10 cellular contexts compared by ENCODE assay signal in genomic region chr1:46181343-46182260, GRCh38. TPM values are rescaled to one million over a fixed set of nuclear protein-coding genes. Genes with fewer than 3 reads are reported as not detected.
A peak's percentile ranks its signal among the peaks of the same experiment; 100 is the strongest.
DNase-seq lines count a peak whose midpoint lies in the region; ATAC-seq and TF ChIP-seq lines count a peak whose summit lies in the region.
"Had no signal": no experiment of that assay in that cellular context is flagged by ENCODE, and none has a peak within 500 bp of the region (broad histone marks: within the 10 kb centered on the region; RNA-seq: fewer than 3 reads in every experiment).

No MANE protein-coding gene starts in this region.

- CTCF ChIA-PET in mammary epithelial cell (lab: Charles Lee; ENCODE audit: low non-redundant PET): interaction anchor here (0.6 to 1.8 kb wide), 5 partner anchors 18 to 146 kb away, joined by 3 to 13 read pairs (median 7); no protein-coding TSS in a partner anchor

- dilution Hi-C loops in mammary epithelial cell (cut with HindIII; ENCODE audit: low sequenced_read_pairs): loop anchor here (5.0 kb wide), 1 partner anchor 64 kb away; no protein-coding TSS in a partner anchor

- no peaks in the 10 kb centered on the region for H3K36me3 Mint-ChIP-seq in mesothelial cell of epicardium
- no peaks in the 10 kb centered on the region for H3K36me3 Mint-ChIP-seq in endodermal cell (ENCODE audit: low read depth)

- in situ Hi-C loops in mammary epithelial cell (cut with MboI; ENCODE audit: low sequenced_read_pairs in 2 of 2): loop anchor here in 1 of 2 donors (5.0 to 25.0 kb wide), 2 partner anchors 41 to 494 kb away; partner anchors contain the start of genes GPBP1L1 and TMEM69

- H3K9me3 ChIP-seq in mammary epithelial cell (replicated peaks; ENCODE audit: insufficient read depth, low read length) (no peaks in the 10 kb centered on the region), endodermal cell (ENCODE audit: control insufficient read depth, low read length) (no peaks in the 10 kb centered on the region)

- no peak overlapping the region for H2AFZ ChIP-seq in KMS-11 (ENCODE audit: low read depth)
- peak overlapping the region; percentile 66 for H2AFZ ChIP-seq in mammary epithelial cell (ENCODE audit: low read depth, low read length)

- 23% methylated on average over 9 of the region's 10 CpGs for WGBS in mammary epithelial cell (ENCODE audit: low coverage, missing lambda C conversion rate)
- WGBS in endodermal cell (ENCODE audit: insufficient coverage in 1 of 2, insufficient read length in 1 of 2), 2 experiments: 81 to 95% methylated on average over 7 to 10 of the region's 10 CpGs

- H3K27ac Mint-ChIP-seq in mesothelial cell of epicardium (peak overlapping the region; percentile 53), endodermal cell (no peak overlapping the region)

- no peak for ATAC-seq in HG03432 (IDR thresholded peaks at IDR 0.05; ENCODE audit: unreplicated experiment)

- H3K4me3 Mint-ChIP-seq in mesothelial cell of epicardium (no peak overlapping the region), endodermal cell (no peak overlapping the region)

- BruUV-seq in mammary epithelial cell (replicated peaks; lab: Mats Ljungman, UMichigan): TSS peak; percentile 18

- intact Hi-C loops in mammary epithelial cell (cut with micrococcal nuclease): loop anchor here (2.0 to 5.0 kb wide), 2 partner anchors 121 to 494 kb away; partner anchors contain the start of genes GPBP1L1, LRRC41, TMEM69 and UQCRH

- no peaks in the 10 kb centered on the region for H3K9me3 Mint-ChIP-seq in mesothelial cell of epicardium
- H3K9me3 Mint-ChIP-seq in endodermal cell: no peaks in the 10 kb centered on the region

- H3K27me3 Mint-ChIP-seq in mesothelial cell of epicardium (ENCODE audit: low read depth) (no peaks in the 10 kb centered on the region), endodermal cell (ENCODE audit: insufficient read depth) (peaks cover 10% of the 10 kb centered on the region)

- H3K4me1 ChIP-seq in KMS-11 (ENCODE audit: low read depth, poor library complexity, severe bottlenecking) (peaks cover 32% of the 10 kb centered on the region), mammary epithelial cell (ENCODE audit: insufficient read depth, low read length) (peaks cover 64% of the 10 kb centered on the region), endodermal cell (ENCODE audit: control insufficient read depth, insufficient read depth, low read length) (no peaks in the 10 kb centered on the region)

- H3K9ac ChIP-seq in KMS-11: no peak overlapping the region
- peak overlapping the region; percentile 68 for H3K9ac ChIP-seq in mammary epithelial cell (ENCODE audit: insufficient read depth, low read length)
- H3K9ac ChIP-seq in endodermal cell (ENCODE audit: extremely low read depth, low read length, poor library complexity, severe bottlenecking): no peak overlapping the region

- H3K79me2 ChIP-seq in KMS-11 (ENCODE audit: insufficient read depth, low read depth) (no peaks in the 10 kb centered on the region), mammary epithelial cell (ENCODE audit: insufficient read depth, low read length) (peaks cover 39% of the 10 kb centered on the region)

- no peak overlapping the region for H3K4me3 ChIP-seq in KMS-11 (IDR thresholded peaks at IDR 0.05; ENCODE audit: insufficient read depth, low read depth, low read length)
- H3K4me3 ChIP-seq in mammary epithelial cell (replicated peaks in 1 of 3; ENCODE audit: insufficient read depth in 1 of 3, low read depth in 2 of 3, low read length in 3 of 3): peak overlapping the region; percentile 10 to 42 (median 36)
- H3K4me3 ChIP-seq in endodermal cell (ENCODE audit: low read length): no peak overlapping the region
- H3K4me3 ChIP-seq: cardiac muscle cell had no signal

- H3K27ac ChIP-seq in C4-2B (peak overlapping the region; percentile 93), KMS-11 (no peak overlapping the region), mammary epithelial cell (ENCODE audit: insufficient read depth, low read depth, low read length) (peak overlapping the region; percentile 79), endodermal cell (ENCODE audit: low read depth, low read length) (no peak overlapping the region)
- H3K27ac ChIP-seq: cardiac muscle cell had no signal

- H4K20me1 ChIP-seq in KMS-11 (ENCODE audit: insufficient read depth) (no peaks in the 10 kb centered on the region), mammary epithelial cell (ENCODE audit: insufficient read depth, low read length) (no peaks in the 10 kb centered on the region)

- H3K36me3 ChIP-seq in KMS-11 (ENCODE audit: insufficient read depth) (no peaks in the 10 kb centered on the region), mammary epithelial cell (ENCODE audit: insufficient read depth, low read length) (peaks cover 13% of the 10 kb centered on the region), endodermal cell (ENCODE audit: control insufficient read depth, insufficient read depth, low read length) (no peaks in the 10 kb centered on the region)
- H3K36me3 ChIP-seq: cardiac muscle cell had no signal

- H3K27me3 ChIP-seq in KMS-11 (ENCODE audit: insufficient read depth, low read depth) (no peaks in the 10 kb centered on the region), mammary epithelial cell (ENCODE audit: insufficient read depth, low read length) (no peaks in the 10 kb centered on the region), endodermal cell (ENCODE audit: control insufficient read depth, insufficient read depth, low read length, poor library complexity, severe bottlenecking) (no peaks in the 10 kb centered on the region)
- H3K27me3 ChIP-seq: cardiac muscle cell had no signal

- H3K4me2 ChIP-seq in KMS-11: peak overlapping the region; percentile 43; the same call in 1 of the 2 replicates
- H3K4me2 ChIP-seq in mammary epithelial cell (ENCODE audit: insufficient read depth, low read depth, low read length): peak overlapping the region; percentile 81

- no peak for TF ChIP-seq CTCF in C4-2B (conservative IDR thresholded peaks at IDR 0.05)
- no peak for TF ChIP-seq CTCF in KMS-11 (conservative IDR thresholded peaks at IDR 0.05; ENCODE audit: low read depth, low read length)
- no peak for TF ChIP-seq CTCF in mammary epithelial cell (conservative IDR thresholded peaks at IDR 0.05 in 1 of 2, IDR thresholded peaks at IDR 0.05 in 1 of 2; ENCODE audit: extremely low read depth in 1 of 2, insufficient read depth in 1 of 2, low read depth in 1 of 2, low read length in 2 of 2)
- TF ChIP-seq CTCF in mesothelial cell of epicardium (IDR thresholded peaks at IDR 0.05; ENCODE audit: unreplicated experiment): no peak
- no peak for TF ChIP-seq CTCF in endodermal cell (conservative IDR thresholded peaks at IDR 0.05)

- H3K4me1 Mint-ChIP-seq in mesothelial cell of epicardium (peaks cover 21% of the 10 kb centered on the region), endodermal cell (peaks cover 6% of the 10 kb centered on the region)

- peak; percentile 76 for DNase-seq in mammary epithelial cell
- no peak for DNase-seq in mesothelial cell of epicardium (ENCODE audit: low spot score in 2 of 2, unreplicated experiment in 2 of 2)
- DNase-seq in activated naive CD4-positive, alpha-beta T cell (lab: John Stamatoyannopoulos, UW): no peak
- DNase-seq in endodermal cell: no peak
- no peak for DNase-seq in stimulated activated CD4-positive, alpha-beta T cell treated with anti-CD3 and anti-CD28 coated beads, Interleukin-12 subunit alpha, Interleukin-12 subunit beta, amount 100 ng/mL, for 4 hours

RNA-seq across cellular contexts. Expression of gene P3R3URF, which starts 5.3 kb away (rescaled TPM):
- total RNA-seq in mammary epithelial cell: not detected
- polyA plus RNA-seq in mammary epithelial cell: not detected
- polyA minus RNA-seq in mammary epithelial cell: not detected
- not detected in 3 replicates for total RNA-seq in mesothelial cell of epicardium
- not detected for total RNA-seq in endodermal cell
- polyA plus RNA-seq in endodermal cell (2013, experiment 1 of 2): not detected
- not detected for polyA plus RNA-seq in endodermal cell (2013, experiment 2 of 2)
- total RNA-seq: cardiac muscle cell, SK-MEL-5 had no signal
- polyA plus RNA-seq: cardiac muscle cell had no signal

RNA-seq across cellular contexts. Expression of gene TSPAN1, which starts 6.7 kb away (rescaled TPM):
- 100 to 1,000 TPM; 116 to 277 TPM for total RNA-seq in mammary epithelial cell
- polyA plus RNA-seq in mammary epithelial cell: 510 TPM
- polyA minus RNA-seq in mammary epithelial cell: 362 TPM
- total RNA-seq in mesothelial cell of epicardium: 0.51 to 0.63 TPM (median 0.52 TPM) in 3 replicates
- total RNA-seq in endodermal cell: not detected
- not detected for polyA plus RNA-seq in endodermal cell (2013, experiment 1 of 2)
- not detected for polyA plus RNA-seq in endodermal cell (2013, experiment 2 of 2)
- total RNA-seq: cardiac muscle cell, SK-MEL-5 had no signal
- polyA plus RNA-seq: cardiac muscle cell had no signal

RNA-seq across cellular contexts. Expression of gene POMGNT1, which starts 16.6 kb away (rescaled TPM):
- 100 to 1,000 TPM in 1 of 2 donors, 10 to 100 TPM in 1; 92.5 to 144 TPM for total RNA-seq in mammary epithelial cell
- polyA plus RNA-seq in mammary epithelial cell: 73.1 TPM
- 55.2 TPM for polyA minus RNA-seq in mammary epithelial cell
- 87.1 to 95.6 TPM (median 91.6 TPM) in 3 replicates for total RNA-seq in mesothelial cell of epicardium
- 100 to 1,000 TPM; 101 TPM for total RNA-seq in endodermal cell
- polyA plus RNA-seq in endodermal cell (2013, experiment 1 of 2): 87.1 TPM
- polyA plus RNA-seq in endodermal cell (2013, experiment 2 of 2): 75.8 TPM

RNA-seq across cellular contexts. Expression of gene LURAP1, which starts 21.5 kb away (rescaled TPM):
- total RNA-seq in mammary epithelial cell: 10 to 100 TPM in 1 of 2 donors, 1 to 10 TPM in 1; 8.8 to 13.8 TPM
- polyA plus RNA-seq in mammary epithelial cell: 5.4 TPM
- 12.4 TPM for polyA minus RNA-seq in mammary epithelial cell
- 2.1 to 2.8 TPM (median 2.6 TPM) in 3 replicates for total RNA-seq in mesothelial cell of epicardium
- 1 to 10 TPM; 3.5 to 6.0 TPM for total RNA-seq in endodermal cell
- 1.6 TPM for polyA plus RNA-seq in endodermal cell (2013, experiment 1 of 2)
- 1.1 TPM for polyA plus RNA-seq in endodermal cell (2013, experiment 2 of 2)

RNA-seq across cellular contexts. Expression of gene PIK3R3, which starts 49.2 kb away (rescaled TPM):
- total RNA-seq in mammary epithelial cell (10 to 100 TPM; 12.8 to 13.8 TPM), mesothelial cell of epicardium (36.2 to 41.3 TPM (median 39.0 TPM) in 3 replicates), endodermal cell (10 to 100 TPM; 18.4 to 19.0 TPM)
- 7.3 TPM for polyA plus RNA-seq in mammary epithelial cell
- 15.3 TPM for polyA minus RNA-seq in mammary epithelial cell
- polyA plus RNA-seq in endodermal cell (2013, experiment 1 of 2): 31.1 TPM
- polyA plus RNA-seq in endodermal cell (2013, experiment 2 of 2): 30.2 TPM

Comparison
In these comparisons a context has a peak if more than half of its experiments do, and no peak if none do; other contexts are left out.
1. H3K27ac ChIP-seq: peak in C4-2B (single experiment) and mammary epithelial cell (single experiment); none in KMS-11 (single experiment) and endodermal cell (single experiment).
2. H3K4me3 ChIP-seq: peak in mammary epithelial cell (3 of 3); none in KMS-11 (single experiment) and endodermal cell (single experiment).
3. RNA of gene TSPAN1, which starts 6.7 kb away (total RNA-seq): 116 to 277 TPM in mammary epithelial cell; 0.51 to 0.63 TPM in mesothelial cell of epicardium and not detected in endodermal cell; every median in the first group is over 10 times any median in the second.